Comparison of ENCODE assay signal across 18 cellular contexts in genomic region chr10:77862595-77862994, GRCh38.
A peak's percentile ranks its signal among the peaks of the same experiment; 100 is the strongest.
DNase-seq lines count a peak whose midpoint lies in the region; ATAC-seq and TF ChIP-seq lines count a peak whose summit lies in the region.
"Had no signal": no experiment of that assay in that cellular context is flagged by ENCODE, and none has a peak within 500 bp of the region (broad histone marks: within the 10 kb centered on the region; RNA-seq: fewer than 3 reads in every experiment).

No MANE protein-coding gene starts in this region.

- H3K4me1 Mint-ChIP-seq in endothelial cell (ENCODE audit: unreplicated experiment) = peaks cover 36% of the 10 kb centered on the region

- H3K27ac Mint-ChIP-seq in endothelial cell (ENCODE audit: unreplicated experiment) = peak overlapping the region; percentile 4
- H3K27ac Mint-ChIP-seq: CD8-positive, alpha-beta T cell had no signal

- TF ChIP-seq CTCF in endothelial cell (IDR thresholded peaks at IDR 0.05; ENCODE audit: unreplicated experiment) (no peak), fibroblast of the aortic adventitia (IDR thresholded peaks at IDR 0.05; ENCODE audit: insufficient read depth, low read length) (no peak)

- H3K4me3 ChIP-seq in fibroblast of the aortic adventitia (ENCODE audit: low read depth, low read length) = no peak overlapping the region
- H3K4me3 ChIP-seq: BLaER1 treated with 17β-estradiol and CSF1 and Interleukin-3, amounts not matched to agents 10 nM and 100 nM had no signal

- ATAC-seq in GM18511 (IDR thresholded peaks at IDR 0.05; ENCODE audit: unreplicated experiment) (no peak), GM18517 (IDR thresholded peaks at IDR 0.05; ENCODE audit: unreplicated experiment) (no peak)
- ATAC-seq: CD8-positive, alpha-beta T cell had no signal

- peaks cover 3% of the 10 kb centered on the region for H3K36me3 Mint-ChIP-seq in endothelial cell (ENCODE audit: low read depth, unreplicated experiment)
- H3K36me3 Mint-ChIP-seq: CD8-positive, alpha-beta T cell had no signal

- H3K4me3 Mint-ChIP-seq in endothelial cell (ENCODE audit: unreplicated experiment) = no peak overlapping the region
- H3K4me3 Mint-ChIP-seq: CD8-positive, alpha-beta T cell; H9 had no signal

- DNase-seq in HCEC 1CT (peak; percentile 67), LHCN-M2 (ENCODE audit: low read depth) (peak; percentile 25), endothelial cell (ENCODE audit: low spot score) (no peak), fibroblast of the aortic adventitia (ENCODE audit: low read depth) (peak; percentile 11), NCI-H187 (lab: John Stamatoyannopoulos, UW) (no peak), DMS53 treated with DMSO at 0.1 percent for 48 hours (lab: John Stamatoyannopoulos, UW; ENCODE audit: unreplicated experiment) (no peak)
- DNase-seq: Calu3; CD8-positive, alpha-beta T cell; H9; NCI-H1105 treated with DMSO at 0.1 percent for 48 hours; NCI-H1694 treated with DMSO at 0.1 percent for 48 hours; NCI-H226; NCI-H524; RPMI8226; SHP77 treated with DMSO at 0.1 percent for 48 hours had no signal

- no peaks in the 10 kb centered on the region for H3K9me3 Mint-ChIP-seq in endothelial cell (ENCODE audit: unreplicated experiment)
- H3K9me3 Mint-ChIP-seq: CD8-positive, alpha-beta T cell; H9 had no signal

- H3K27me3 Mint-ChIP-seq in endothelial cell (ENCODE audit: unreplicated experiment) = peaks cover 4% of the 10 kb centered on the region

Comparison
In these comparisons a context has a peak if more than half of its experiments do, and no peak if none do; other contexts are left out.
1. DNase-seq: peak in HCEC 1CT (single experiment), LHCN-M2 (single experiment) and fibroblast of the aortic adventitia (single experiment); none in endothelial cell (single experiment), NCI-H187 (0 of 2) and DMS53 treated with DMSO at 0.1 percent for 48 hours (single experiment).